Comparison of ENCODE assay signal across 22 cellular contexts in the genomic region with DNA sequence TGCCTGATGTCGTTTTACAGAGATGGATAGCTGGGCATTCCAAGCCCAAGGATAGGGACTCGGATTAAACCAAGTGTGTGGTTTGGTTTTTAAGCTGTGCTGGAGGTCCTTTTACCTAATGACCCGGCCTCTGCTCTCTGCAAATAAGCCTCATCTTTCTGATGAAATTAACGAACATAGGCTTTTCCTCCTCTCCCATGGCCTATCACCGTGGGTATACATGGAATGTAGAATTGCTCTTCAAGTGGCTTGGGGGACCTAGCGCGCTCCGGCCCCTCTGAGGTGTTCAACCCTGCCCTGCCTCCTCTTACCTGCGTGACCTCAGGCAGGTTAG.
"Had no signal": no experiment of that assay in that cellular context is flagged by ENCODE, and none has a peak within 500 bp of the region (broad histone marks: within the 10 kb centered on the region; RNA-seq: fewer than 3 reads in every experiment).

No MANE protein-coding gene starts in this region.

- H3K27me3 Mint-ChIP-seq: type B pancreatic cell had no signal

- H3K36me3 ChIP-seq: cardiac muscle cell, gastrocnemius medialis, heart right ventricle, left ventricle myocardium inferior, right atrium auricular region had no signal

- H3K9me3 ChIP-seq: gastrocnemius medialis, heart right ventricle, left ventricle myocardium inferior, right atrium auricular region had no signal

- H3K9me3 Mint-ChIP-seq: activated naive CD8-positive, alpha-beta T cell treated with anti-CD3 and anti-CD28 coated beads, Interleukin-2, amount 10 ng/mL, durations not matched to agents 7 days and 5 days; natural killer cell treated with Interleukin-12 subunit alpha and Interleukin-12 subunit beta and Interleukin-15 and Interleukin-18, amount 100 ng/mL, for 72 hours; T-cell had no signal

- H3K36me3 Mint-ChIP-seq: memory B cell; natural killer cell treated with Interleukin-12 subunit alpha and Interleukin-12 subunit beta and Interleukin-15 and Interleukin-18, amount 100 ng/mL, for 72 hours; T-cell; type B pancreatic cell had no signal

- H3K27ac Mint-ChIP-seq: memory B cell; natural killer cell treated with Interleukin-12 subunit alpha and Interleukin-12 subunit beta and Interleukin-15 and Interleukin-18, amount 100 ng/mL, for 72 hours; T-cell had no signal

- ATAC-seq: activated CD4-positive, CD25-positive, alpha-beta regulatory T cell treated with anti-CD3 and anti-CD28 coated beads, Interleukin-2, amount 50 U/mL, for 24 hours; gastrocnemius medialis; heart right ventricle; natural killer cell treated with Interleukin-12 subunit alpha and Interleukin-12 subunit beta and Interleukin-15 and Interleukin-18, amount 100 ng/mL, for 72 hours; T-cell had no signal

- H3K27ac ChIP-seq: cardiac muscle cell, gastrocnemius medialis, heart right ventricle, left ventricle myocardium inferior, right atrium auricular region had no signal

- H3K4me3 ChIP-seq: cardiac muscle cell, gastrocnemius medialis, heart right ventricle, left ventricle myocardium inferior, right atrium auricular region had no signal

- H3K4me1 ChIP-seq: gastrocnemius medialis, left ventricle myocardium inferior, right atrium auricular region had no signal

- DNase-seq: activated CD4-positive, alpha-beta T cell treated with anti-CD3 and anti-CD28 coated beads, Interleukin-2, amount 50 U/mL, for 1 hour; activated naive CD4-positive, alpha-beta T cell; activated naive CD8-positive, alpha-beta T cell treated with anti-CD3 and anti-CD28 coated beads, Interleukin-2, amount 10 ng/mL, durations not matched to agents 7 days and 5 days; erythroblast; gastrocnemius medialis; heart right ventricle; islet precursor cell; left ventricle myocardium inferior; nucleus accumbens; small intestine; stimulated activated CD4-positive, alpha-beta T cell treated with anti-CD3 and anti-CD28 coated beads, Interleukin-4, amount 100 ng/mL, for 4 hours; stimulated activated CD8-positive, alpha-beta memory T cell treated with anti-CD3 and anti-CD28 coated beads, Interleukin-4, amount 100 ng/mL, for 48 hours; stimulated activated naive CD4-positive, alpha-beta T cell treated with Interleukin-2 at 50 U/mL for 16 hours; substantia nigra; T-cell; T-helper 9 cell had no signal

- H3K4me3 Mint-ChIP-seq: memory B cell; natural killer cell treated with Interleukin-12 subunit alpha and Interleukin-12 subunit beta and Interleukin-15 and Interleukin-18, amount 100 ng/mL, for 72 hours; T-cell had no signal

- H3K27me3 ChIP-seq: cardiac muscle cell, gastrocnemius medialis, heart right ventricle, right atrium auricular region had no signal
